Comparison of ENCODE assay signal across 1 cellular context in the genomic region with DNA sequence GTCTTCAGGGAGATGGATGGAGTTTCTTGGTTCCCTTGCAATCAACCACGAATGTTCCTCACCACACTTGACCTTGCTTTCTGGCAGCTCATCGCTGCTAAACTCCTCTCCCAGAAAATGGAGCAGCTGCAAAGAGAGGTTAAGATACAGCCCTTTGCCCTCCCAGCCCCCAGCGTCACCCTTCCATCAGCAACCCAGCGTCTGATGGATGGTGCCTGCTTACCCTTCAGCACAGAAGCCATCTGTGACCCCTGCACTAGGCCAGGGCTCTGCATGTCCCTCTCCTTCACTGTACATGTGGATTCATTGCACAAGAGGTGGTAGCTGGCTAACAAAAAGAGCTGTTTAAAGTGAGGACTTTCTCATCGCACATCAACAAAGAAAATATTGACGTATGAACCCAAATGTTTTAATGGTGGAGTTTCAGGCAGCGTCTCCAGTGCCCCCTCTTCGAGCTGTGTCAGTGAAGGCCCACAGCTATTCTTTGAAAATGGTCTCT.
TF ChIP-seq lines count a peak whose summit lies in the region.

No MANE protein-coding gene starts in this region.

TF ChIP-seq in HepG2, 621 proteins besides CTCF, POLR2A, EP300 and RAD21:
- TF ChIP-seq ARID2 (CRISPR knock-in tag; IDR thresholded peaks at IDR 0.05; ENCODE audit: borderline replicate concordance) = no peak
- peak; percentile 65; the same call in 1 of the 2 replicates for TF ChIP-seq CEBPB (IDR thresholded peaks at IDR 0.05; ENCODE audit: borderline replicate concordance, low read depth, low read length)
